In genomic region chr7:151346180-151346769, GRCh38 we compare ENCODE assay signal across 17 cellular contexts. TPM values are rescaled to one million over a fixed set of nuclear protein-coding genes. Genes with fewer than 3 reads are reported as not detected.
DNase-seq lines count a peak whose midpoint lies in the region; TF ChIP-seq lines count a peak whose summit lies in the region.
"Had no signal": no experiment of that assay in that cellular context is flagged by ENCODE, and none has a peak within 500 bp of the region (broad histone marks: within the 10 kb centered on the region; RNA-seq: fewer than 3 reads in every experiment).

No MANE protein-coding gene starts in this region.

- no peak for TF ChIP-seq POLR2A in esophagus muscularis mucosa (IDR thresholded peaks at IDR 0.05; ENCODE audit: low read depth)
- TF ChIP-seq POLR2A in stomach (IDR thresholded peaks at IDR 0.05): no peak

- peaks cover 15 to 18% of the 10 kb centered on the region in 2 experiments for H3K4me1 ChIP-seq in SK-N-SH (ENCODE audit: control insufficient read depth in 1 of 2, insufficient read depth in 2 of 2, low read depth in 1 of 2, low read length in 1 of 2)
- H3K4me1 ChIP-seq in esophagus muscularis mucosa: peaks cover 28 to 47% (median 37%) of the 10 kb centered on the region in 4 donors
- H3K4me1 ChIP-seq in stomach: peaks cover 15 to 85% (median 41%) of the 10 kb centered on the region in 4 donors
- peaks cover 35% of the 10 kb centered on the region for H3K4me1 ChIP-seq in CD4-positive, alpha-beta memory T cell (ENCODE audit: insufficient read depth, low read length)

- H3K27ac Mint-ChIP-seq in activated naive CD4-positive, alpha-beta T cell treated with anti-CD3 and anti-CD28 coated beads for 36 hours: peak overlapping the region; percentile 81
- H3K27ac Mint-ChIP-seq in CD4-positive, alpha-beta memory T cell: peak overlapping the region in 3 of 7 donors; percentile 8 to 93 (median 32)
- no peak overlapping the region for H3K27ac Mint-ChIP-seq in MCF 10A (ENCODE audit: low read depth, unreplicated experiment)

- H3K27ac ChIP-seq in SK-N-SH (ENCODE audit: low read depth in 2 of 2, low read length in 1 of 2): peak overlapping the region; percentile 11 to 65; a peak in 2 of 4 replicates
- H3K27ac ChIP-seq in esophagus muscularis mucosa (replicated peaks in 1 of 4): no peak overlapping the region
- peak overlapping the region; percentile 42 to 69 (median 58) for H3K27ac ChIP-seq in stomach
- H3K27ac ChIP-seq in CD4-positive, alpha-beta memory T cell (ENCODE audit: low read depth, low read length): no peak overlapping the region
- H3K27ac ChIP-seq: psoas muscle had no signal

- no TSS peak for BruUV-seq in MCF 10A (replicated peaks; lab: Mats Ljungman, UMichigan)

- peaks cover 53% of the 10 kb centered on the region for H3K4me1 Mint-ChIP-seq in activated naive CD4-positive, alpha-beta T cell treated with anti-CD3 and anti-CD28 coated beads for 36 hours (ENCODE audit: low read depth)
- H3K4me1 Mint-ChIP-seq in CD4-positive, alpha-beta memory T cell: peaks cover 25 to 59% (median 36%) of the 10 kb centered on the region in 4 donors
- H3K4me1 Mint-ChIP-seq in MCF 10A (ENCODE audit: insufficient read depth, unreplicated experiment): peaks cover 8% of the 10 kb centered on the region

- POLR2A ChIA-PET in SK-N-SH (lab: Yijun Ruan, JAX) (no interaction called here), MCF 10A (lab: Yijun Ruan, JAX) (no interaction called here)
- POLR2A ChIA-PET in CD4-positive, alpha-beta memory T cell (lab: Charles Lee; ENCODE audit: partially characterized antibody): no interaction called here

- TF ChIP-seq CTCF in SK-N-SH (IDR thresholded peaks at IDR 0.05): no peak
- no peak for TF ChIP-seq CTCF in esophagus muscularis mucosa (IDR thresholded peaks at IDR 0.05)
- no peak for TF ChIP-seq CTCF in stomach (IDR thresholded peaks at IDR 0.05)
- no peak for TF ChIP-seq CTCF in MCF 10A (IDR thresholded peaks at IDR 0.05; ENCODE audit: unreplicated experiment)

- TF ChIP-seq RAD21 in SK-N-SH (IDR thresholded peaks at IDR 0.05; ENCODE audit: low read length): no peak

- H3K27me3 ChIP-seq in SK-N-SH (ENCODE audit: insufficient read depth) (no peaks in the 10 kb centered on the region), esophagus muscularis mucosa (no peaks in the 10 kb centered on the region), stomach (no peaks in the 10 kb centered on the region)
- no peaks in the 10 kb centered on the region for H3K27me3 ChIP-seq in CD4-positive, alpha-beta memory T cell (ENCODE audit: insufficient read depth, low read length)
- H3K27me3 ChIP-seq: heart left ventricle had no signal

- peak; percentile 60 to 63; a peak in 3 of 4 replicates for TF ChIP-seq EP300 in SK-N-SH (IDR thresholded peaks at IDR 0.05; ENCODE audit: borderline replicate concordance in 1 of 2, low read depth in 1 of 2, low read length in 1 of 2)
- no peak for TF ChIP-seq EP300 in esophagus muscularis mucosa (IDR thresholded peaks at IDR 0.05)
- TF ChIP-seq EP300 in stomach (IDR thresholded peaks at IDR 0.05): no peak

- WGBS in SK-N-SH (ENCODE audit: low lambda C conversion rate): 6% methylated on average over 2 of the region's 2 CpGs
- WGBS in esophagus muscularis mucosa: 65% methylated on average over 2 of the region's 2 CpGs
- 16 to 42% (median 35%) methylated on average over 2 of the region's 2 CpGs for WGBS in stomach, 5 donors

- no peak for DNase-seq in activated naive CD4-positive, alpha-beta T cell treated with anti-CD3 and anti-CD28 coated beads for 36 hours
- DNase-seq in activated naive CD4-positive, alpha-beta T cell (lab: John Stamatoyannopoulos, UW): no peak
- DNase-seq in SK-N-SH (no peak), esophagus muscularis mucosa (ENCODE audit: extremely low spot score) (peak; percentile 31), stomach (no peak), MCF 10A (ENCODE audit: unreplicated experiment) (no peak), HUDEP-2 (lab: John Stamatoyannopoulos, UW; ENCODE audit: unreplicated experiment in 76 of 76) (no peak)
- DNase-seq in CD4-positive, alpha-beta memory T cell: no peak
- DNase-seq: DMS53, heart left ventricle, kidney, MV-4-11, NCI-H774, psoas muscle, RPMI8226, T-cell had no signal

- peaks cover 17% of the 10 kb centered on the region for H3K36me3 Mint-ChIP-seq in activated naive CD4-positive, alpha-beta T cell treated with anti-CD3 and anti-CD28 coated beads for 36 hours (ENCODE audit: low read depth)
- peaks cover 12 to 55% of the 10 kb centered on the region in 2 donors for H3K36me3 Mint-ChIP-seq in CD4-positive, alpha-beta memory T cell
- H3K36me3 Mint-ChIP-seq in MCF 10A (ENCODE audit: insufficient read depth, unreplicated experiment): peaks cover 69% of the 10 kb centered on the region

- CTCF ChIA-PET in activated naive CD4-positive, alpha-beta T cell treated with anti-CD3 and anti-CD28 coated beads for 36 hours (lab: Charles Lee): interaction anchor here (1.1 kb wide), 1 partner anchor 35 kb away, joined by 4 read pairs; no protein-coding TSS in a partner anchor
- CTCF ChIA-PET in SK-N-SH (lab: Yijun Ruan, JAX) (interaction anchor here (0.6 to 1.8 kb wide), 6 partner anchors 25 to 165 kb away, joined by 3 to 23 read pairs (median 4); no protein-coding TSS in a partner anchor), MCF 10A (lab: Yijun Ruan, JAX) (interaction anchor here (10.8 kb wide), 1 partner anchor 28 kb away, joined by 240 read pairs; no protein-coding TSS in a partner anchor)
- CTCF ChIA-PET in CD4-positive, alpha-beta memory T cell (lab: Charles Lee; ENCODE audit: partially characterized antibody): interaction anchor here (1.2 kb wide), 1 partner anchor 102 kb away, joined by 3 read pairs; no protein-coding TSS in a partner anchor

- H3K4me3 ChIP-seq in SK-N-SH (ENCODE audit: low read depth in 2 of 2, low read length in 1 of 2): no peak overlapping the region
- H3K4me3 ChIP-seq in esophagus muscularis mucosa: no peak overlapping the region
- no peak overlapping the region for H3K4me3 ChIP-seq in stomach
- H3K4me3 ChIP-seq in CD4-positive, alpha-beta memory T cell (ENCODE audit: low read length in 2 of 2): no peak overlapping the region
- H3K4me3 ChIP-seq: heart left ventricle, psoas muscle had no signal

- peaks cover 40% of the 10 kb centered on the region for H3K79me2 ChIP-seq in SK-N-SH (ENCODE audit: insufficient read depth)

- H2AFZ ChIP-seq in SK-N-SH (ENCODE audit: low read depth): no peak overlapping the region

- H4K20me1 ChIP-seq in SK-N-SH (ENCODE audit: insufficient read depth): peaks cover 8% of the 10 kb centered on the region

- peak overlapping the region; percentile 36; the same call in 1 of the 2 replicates for H3K4me2 ChIP-seq in SK-N-SH

- no peaks in the 10 kb centered on the region for H3K27me3 Mint-ChIP-seq in activated naive CD4-positive, alpha-beta T cell treated with anti-CD3 and anti-CD28 coated beads for 36 hours (ENCODE audit: low read depth)
- H3K27me3 Mint-ChIP-seq in CD4-positive, alpha-beta memory T cell: no peaks in the 10 kb centered on the region
- H3K27me3 Mint-ChIP-seq in MCF 10A (ENCODE audit: insufficient read depth, unreplicated experiment): no peaks in the 10 kb centered on the region
- H3K27me3 Mint-ChIP-seq: brain, T-cell had no signal

- H3K9me3 ChIP-seq in SK-N-SH (no peaks in the 10 kb centered on the region), esophagus muscularis mucosa (no peaks in the 10 kb centered on the region), stomach (no peaks in the 10 kb centered on the region)
- H3K9me3 ChIP-seq in CD4-positive, alpha-beta memory T cell (ENCODE audit: control insufficient read depth in 1 of 2, low read length in 2 of 2): no peaks in the 10 kb centered on the region
- H3K9me3 ChIP-seq: heart left ventricle, psoas muscle had no signal

- H3K4me3 Mint-ChIP-seq in activated naive CD4-positive, alpha-beta T cell treated with anti-CD3 and anti-CD28 coated beads for 36 hours: no peak overlapping the region
- no peak overlapping the region for H3K4me3 Mint-ChIP-seq in CD4-positive, alpha-beta memory T cell
- no peak overlapping the region for H3K4me3 Mint-ChIP-seq in MCF 10A (ENCODE audit: unreplicated experiment)

- H3K36me3 ChIP-seq in SK-N-SH (replicated peaks in 1 of 2; ENCODE audit: control insufficient read depth in 1 of 2, insufficient read depth in 2 of 2, low read length in 1 of 2): peaks cover 50 to 57% of the 10 kb centered on the region in 2 experiments
- H3K36me3 ChIP-seq in esophagus muscularis mucosa: peaks cover 4 to 67% (median 52%) of the 10 kb centered on the region in 4 donors
- peaks cover 13 to 66% (median 51%) of the 10 kb centered on the region in 4 donors for H3K36me3 ChIP-seq in stomach
- peaks cover 24% of the 10 kb centered on the region for H3K36me3 ChIP-seq in CD4-positive, alpha-beta memory T cell (ENCODE audit: insufficient read depth, low read length)

- peaks cover 30% of the 10 kb centered on the region for H3F3A ChIP-seq in SK-N-SH (replicated peaks; ENCODE audit: insufficient read depth)

- intact Hi-C loops in activated naive CD4-positive, alpha-beta T cell treated with anti-CD3 and anti-CD28 coated beads for 36 hours (cut with micrococcal nuclease): loop anchor here (10.0 kb wide), 1 partner anchor 731 kb away; no protein-coding TSS in a partner anchor
- intact Hi-C loops in esophagus muscularis mucosa (cut with DNase I) (no loop called here), stomach (cut with DNase I; ENCODE audit: low total_unique reads) (loop anchor here (5.0 kb wide), 1 partner anchor 34 kb away; no protein-coding TSS in a partner anchor), MCF 10A (cut with micrococcal nuclease) (no loop called here)
- intact Hi-C loops in CD4-positive, alpha-beta memory T cell (cut with micrococcal nuclease): loop anchor here (10.0 kb wide), 1 partner anchor 331 kb away; no protein-coding TSS in a partner anchor

- no peak overlapping the region for H3K9ac ChIP-seq in SK-N-SH

- no peaks in the 10 kb centered on the region for H3K9me2 ChIP-seq in SK-N-SH

- no peaks in the 10 kb centered on the region for H3K9me3 Mint-ChIP-seq in activated naive CD4-positive, alpha-beta T cell treated with anti-CD3 and anti-CD28 coated beads for 36 hours
- peaks cover 0 to 2% (median 0%) of the 10 kb centered on the region in 8 donors for H3K9me3 Mint-ChIP-seq in CD4-positive, alpha-beta memory T cell
- H3K9me3 Mint-ChIP-seq in MCF 10A (ENCODE audit: unreplicated experiment): no peaks in the 10 kb centered on the region
- H3K9me3 Mint-ChIP-seq: brain, T-cell had no signal

RNA-seq across cellular contexts. Expression of gene NUB1, which starts 4.7 kb away (rescaled TPM):
- 10 to 100 TPM; 46.6 to 50.3 TPM for total RNA-seq in activated naive CD4-positive, alpha-beta T cell treated with anti-CD3 and anti-CD28 coated beads for 36 hours
- polyA plus RNA-seq in SK-N-SH (2012; rRNA removed) (54.0 and 56.6 TPM in 2 replicates), stomach (10 to 100 TPM; 22.2 to 31.6 (median 26.5) TPM)
- 57.7 and 66.5 TPM in 2 replicates for polyA plus RNA-seq in SK-N-SH (2012; cell fraction: cytosol; rRNA removed)
- polyA plus RNA-seq in SK-N-SH (2012; cell fraction: nucleus; rRNA removed): 47.8 and 62.1 TPM in 2 replicates
- total RNA-seq in esophagus muscularis mucosa (10 to 100 TPM; 45.9 to 59.1 (median 53.0) TPM), stomach (100 to 1,000 TPM in 1 of 5 donors, 10 to 100 TPM in 4; 16.3 to 121 (median 40.0) TPM), MCF 10A (2022) (53.3 and 59.6 TPM in 2 replicates)
- 100 to 1,000 TPM; 116 to 119 TPM for total RNA-seq in CD4-positive, alpha-beta memory T cell
- polyA plus RNA-seq in CD4-positive, alpha-beta memory T cell: 10 to 100 TPM; 50.1 to 77.0 TPM

Comparison
In these comparisons a context has a peak if more than half of its experiments do, and no peak if none do; other contexts are left out.
1. H3K27ac ChIP-seq: peak in SK-N-SH (2 of 2) and stomach (5 of 5); none in esophagus muscularis mucosa (0 of 4) and CD4-positive, alpha-beta memory T cell (single experiment).
2. intact Hi-C loops: an anchor here in activated naive CD4-positive, alpha-beta T cell treated with anti-CD3 and anti-CD28 coated beads for 36 hours (10.0 kb wide), stomach (5.0 kb wide) and CD4-positive, alpha-beta memory T cell (10.0 kb wide); none called in esophagus muscularis mucosa and MCF 10A.